Comparison of ENCODE assay signal across 1 cellular context in the genomic region with DNA sequence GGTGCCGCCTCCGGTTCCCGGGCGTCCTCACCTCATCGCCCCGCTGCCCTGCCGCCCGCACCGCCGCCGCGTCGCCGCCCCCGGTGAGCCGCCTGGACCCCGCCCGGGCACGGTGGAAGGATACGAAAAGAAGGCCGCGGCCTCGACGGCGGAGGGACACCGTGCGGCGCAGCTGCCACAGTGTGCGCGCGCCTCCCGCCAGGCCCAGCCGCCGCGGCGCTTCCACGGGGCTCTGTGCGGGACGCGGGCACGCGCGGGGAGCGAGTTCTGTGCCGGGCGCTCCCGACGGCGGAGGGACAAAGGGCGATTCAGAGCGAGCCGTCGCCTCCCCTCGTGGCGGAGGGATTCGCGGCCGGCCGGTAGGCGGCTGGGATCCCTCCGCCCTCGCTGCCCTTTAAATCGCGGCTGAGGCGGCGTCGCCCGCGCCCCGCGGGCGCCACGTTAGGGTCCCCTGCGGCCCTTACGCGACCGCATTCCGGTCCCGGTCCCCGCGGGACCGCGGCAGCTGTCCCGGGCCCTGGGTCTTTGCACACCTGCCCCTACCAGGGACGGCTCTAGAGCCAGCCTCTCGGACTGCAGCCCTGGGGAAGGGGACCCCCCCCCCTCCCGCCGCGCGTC.
TF ChIP-seq lines count a peak whose summit lies in the region.

No MANE protein-coding gene starts in this region.

TF ChIP-seq in K562, 482 proteins besides CTCF, POLR2A, EP300 and RAD21 (continued from another document and continues in another):
- TF ChIP-seq, protein P1, sequence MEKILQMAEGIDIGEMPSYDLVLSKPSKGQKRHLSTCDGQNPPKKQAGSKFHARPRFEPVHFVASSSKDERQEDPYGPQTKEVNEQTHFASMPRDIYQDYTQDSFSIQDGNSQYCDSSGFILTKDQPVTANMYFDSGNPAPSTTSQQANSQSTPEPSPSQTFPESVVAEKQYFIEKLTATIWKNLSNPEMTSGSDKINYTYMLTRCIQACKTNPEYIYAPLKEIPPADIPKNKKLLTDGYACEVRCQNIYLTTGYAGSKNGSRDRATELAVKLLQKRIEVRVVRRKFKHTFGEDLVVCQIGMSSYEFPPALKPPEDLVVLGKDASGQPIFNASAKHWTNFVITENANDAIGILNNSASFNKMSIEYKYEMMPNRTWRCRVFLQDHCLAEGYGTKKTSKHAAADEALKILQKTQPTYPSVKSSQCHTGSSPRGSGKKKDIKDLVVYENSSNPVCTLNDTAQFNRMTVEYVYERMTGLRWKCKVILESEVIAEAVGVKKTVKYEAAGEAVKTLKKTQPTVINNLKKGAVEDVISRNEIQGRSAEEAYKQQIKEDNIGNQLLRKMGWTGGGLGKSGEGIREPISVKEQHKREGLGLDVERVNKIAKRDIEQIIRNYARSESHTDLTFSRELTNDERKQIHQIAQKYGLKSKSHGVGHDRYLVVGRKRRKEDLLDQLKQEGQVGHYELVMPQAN (IDR thresholded peaks at IDR 0.05; ENCODE audit: borderline replicate concordance), result peak; percentile 78; the same call in 1 of the 2 replicates
- TF ChIP-seq KLF13 (tag; IDR thresholded peaks at IDR 0.05; ENCODE audit: borderline replicate concordance, low read depth) (peak; percentile 87; the same call in 1 of the 2 replicates), TAF1 (IDR thresholded peaks at IDR 0.05; ENCODE audit: control insufficient read depth, extremely low read depth, insufficient read depth, low read length, severe bottlenecking) (peak; percentile 56), CREB1 (IDR thresholded peaks at IDR 0.05) (0 out of 2 replicates have a peak, but pooled peaks have one; percentile 35), CREB1 (CRISPR knock-in tag; IDR thresholded peaks at IDR 0.05) (peak; percentile 54; the same call in 1 of the 2 replicates), ZNF282 (CRISPR knock-in tag; IDR thresholded peaks at IDR 0.05) (no peak), BACH1 (tag; IDR thresholded peaks at IDR 0.05) (no peak), ZNF143 (CRISPR knock-in tag; IDR thresholded peaks at IDR 0.05) (0 out of 2 replicates have a peak, but pooled peaks have one; percentile 18), HNRNPL (IDR thresholded peaks at IDR 0.05; ENCODE audit: low read depth, low read length) (peak; percentile 95; the same call in 1 of the 2 replicates), ETV5 (CRISPR knock-in tag; IDR thresholded peaks at IDR 0.05; ENCODE audit: low read depth) (peak; percentile 18; the same call in 1 of the 2 replicates), BRD4 (IDR thresholded peaks at IDR 0.05) (peak; percentile 98), PRPF4 (IDR thresholded peaks at IDR 0.05; ENCODE audit: insufficient read depth, low read depth, low read length, poor library complexity, severe bottlenecking) (peak; percentile 38), TRIM24 (IDR thresholded peaks at IDR 0.05) (peak in 1 of 2 experiments; percentile 58; a peak in 1 of 4 replicates), ZFX (CRISPR knock-in tag; IDR thresholded peaks at IDR 0.05) (peak; percentile 78), TEAD4 (IDR thresholded peaks at IDR 0.05; ENCODE audit: low read length) (no peak), TEAD4 (CRISPR knock-in tag; IDR thresholded peaks at IDR 0.05; ENCODE audit: borderline replicate concordance) (0 out of 2 replicates have a peak, but pooled peaks have one; percentile 18), NR2C2 (CRISPR knock-in tag; IDR thresholded peaks at IDR 0.05) (no peak), NR2C2 (tag; IDR thresholded peaks at IDR 0.05) (0 out of 2 replicates have a peak, but pooled peaks have one; percentile 53), TARDBP (IDR thresholded peaks at IDR 0.05) (peak; percentile 94), NCOR1 (IDR thresholded peaks at IDR 0.05) (peak; percentile 11; the same call in 1 of the 2 replicates), TGIF2 (CRISPR knock-in tag; IDR thresholded peaks at IDR 0.05) (0 out of 2 replicates have a peak, but pooled peaks have one; percentile 55), MXD1 (CRISPR knock-in tag; IDR thresholded peaks at IDR 0.05; ENCODE audit: borderline replicate concordance, poor library complexity, severe bottlenecking) (peak; percentile 43), ZNF589 (CRISPR knock-in tag; IDR thresholded peaks at IDR 0.05; ENCODE audit: low read depth) (0 out of 2 replicates have a peak, but pooled peaks have one; percentile 37), ZNF121 (CRISPR knock-in tag; conservative IDR thresholded peaks at IDR 0.05) (no peak), BRD9 (IDR thresholded peaks at IDR 0.05; ENCODE audit: low read depth, partially characterized antibody) (no peak), KLF1 (tag; IDR thresholded peaks at IDR 0.05) (peak; percentile 95), HNRNPK (IDR thresholded peaks at IDR 0.05; ENCODE audit: low read depth, low read length, poor library complexity, severe bottlenecking) (peak; percentile 55), SMAD4 (CRISPR knock-in tag; conservative IDR thresholded peaks at IDR 0.05) (peak; percentile 98), ZBTB17 (CRISPR knock-in tag; IDR thresholded peaks at IDR 0.05) (peak; percentile 57; the same call in 1 of the 2 replicates), NRF1 (conservative IDR thresholded peaks at IDR 0.05 in 1 of 2, IDR thresholded peaks at IDR 0.05 in 1 of 2) (peak in 1 of 2 experiments; percentile 30; a peak in 2 of 4 replicates), CTBP1 (IDR thresholded peaks at IDR 0.05; ENCODE audit: borderline replicate concordance) (peak; percentile 98), ILF3 (IDR thresholded peaks at IDR 0.05; ENCODE audit: borderline replicate concordance) (peak; percentile 93; the same call in 1 of the 2 replicates), ZNF707 (CRISPR knock-in tag; conservative IDR thresholded peaks at IDR 0.05) (no peak), FUS (optimal IDR thresholded peaks at IDR 0.05; ENCODE audit: low read depth, low read length) (peak; percentile 84), MTF1 (CRISPR knock-in tag; IDR thresholded peaks at IDR 0.05; ENCODE audit: borderline replicate concordance) (no peak), SAP30 (IDR thresholded peaks at IDR 0.05; ENCODE audit: borderline replicate concordance, insufficient read depth, low read depth, low read length, poor library complexity, severe bottlenecking) (peak; percentile 54), PHB2 (IDR thresholded peaks at IDR 0.05; ENCODE audit: low read depth) (no peak), PHF20 (IDR thresholded peaks at IDR 0.05; ENCODE audit: partially characterized antibody) (no peak), MLX (CRISPR knock-in tag; conservative IDR thresholded peaks at IDR 0.05) (peak in 1 of 2 experiments; percentile 29; a peak in 1 of 4 replicates), PTBP1 (IDR thresholded peaks at IDR 0.05; ENCODE audit: low read depth, low read length) (peak; percentile 67; the same call in 1 of the 2 replicates), ESRRB (CRISPR knock-in tag; IDR thresholded peaks at IDR 0.05; ENCODE audit: borderline replicate concordance) (no peak), HCFC1 (IDR thresholded peaks at IDR 0.05; ENCODE audit: low read depth, low read length) (no peak; the same call in 1 of the 2 replicates), ZBTB7A (IDR thresholded peaks at IDR 0.05; ENCODE audit: borderline replicate concordance, control insufficient read depth, low read depth, low read length) (peak; percentile 84; the same call in 1 of the 2 replicates), PCBP1 (IDR thresholded peaks at IDR 0.05; ENCODE audit: low read depth, low read length, poor library complexity, severe bottlenecking) (peak; percentile 100), ZBTB1 (CRISPR knock-in tag; IDR thresholded peaks at IDR 0.05; ENCODE audit: borderline replicate concordance, low read depth) (peak; percentile 69; the same call in 1 of the 2 replicates), NFIC (IDR thresholded peaks at IDR 0.05) (peak; percentile 71), PML (IDR thresholded peaks at IDR 0.05; ENCODE audit: low read length) (peak; percentile 69)
- TF ChIP-seq, protein P2, sequence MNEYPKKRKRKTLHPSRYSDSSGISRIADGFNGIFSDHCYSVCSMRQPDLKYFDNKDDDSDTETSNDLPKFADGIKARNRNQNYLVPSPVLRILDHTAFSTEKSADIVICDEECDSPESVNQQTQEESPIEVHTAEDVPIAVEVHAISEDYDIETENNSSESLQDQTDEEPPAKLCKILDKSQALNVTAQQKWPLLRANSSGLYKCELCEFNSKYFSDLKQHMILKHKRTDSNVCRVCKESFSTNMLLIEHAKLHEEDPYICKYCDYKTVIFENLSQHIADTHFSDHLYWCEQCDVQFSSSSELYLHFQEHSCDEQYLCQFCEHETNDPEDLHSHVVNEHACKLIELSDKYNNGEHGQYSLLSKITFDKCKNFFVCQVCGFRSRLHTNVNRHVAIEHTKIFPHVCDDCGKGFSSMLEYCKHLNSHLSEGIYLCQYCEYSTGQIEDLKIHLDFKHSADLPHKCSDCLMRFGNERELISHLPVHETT (CRISPR knock-in tag; conservative IDR thresholded peaks at IDR 0.05 in 1 of 2, IDR thresholded peaks at IDR 0.05 in 1 of 2), result peak in 1 of 2 experiments; percentile 92; a peak in 1 of 4 replicates
- TF ChIP-seq, protein P3, sequence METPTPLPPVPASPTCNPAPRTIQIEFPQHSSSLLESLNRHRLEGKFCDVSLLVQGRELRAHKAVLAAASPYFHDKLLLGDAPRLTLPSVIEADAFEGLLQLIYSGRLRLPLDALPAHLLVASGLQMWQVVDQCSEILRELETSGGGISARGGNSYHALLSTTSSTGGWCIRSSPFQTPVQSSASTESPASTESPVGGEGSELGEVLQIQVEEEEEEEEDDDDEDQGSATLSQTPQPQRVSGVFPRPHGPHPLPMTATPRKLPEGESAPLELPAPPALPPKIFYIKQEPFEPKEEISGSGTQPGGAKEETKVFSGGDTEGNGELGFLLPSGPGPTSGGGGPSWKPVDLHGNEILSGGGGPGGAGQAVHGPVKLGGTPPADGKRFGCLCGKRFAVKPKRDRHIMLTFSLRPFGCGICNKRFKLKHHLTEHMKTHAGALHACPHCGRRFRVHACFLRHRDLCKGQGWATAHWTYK (CRISPR knock-in tag; IDR thresholded peaks at IDR 0.05), result peak; percentile 49; the same call in 1 of the 2 replicates
- TF ChIP-seq, protein P4, sequence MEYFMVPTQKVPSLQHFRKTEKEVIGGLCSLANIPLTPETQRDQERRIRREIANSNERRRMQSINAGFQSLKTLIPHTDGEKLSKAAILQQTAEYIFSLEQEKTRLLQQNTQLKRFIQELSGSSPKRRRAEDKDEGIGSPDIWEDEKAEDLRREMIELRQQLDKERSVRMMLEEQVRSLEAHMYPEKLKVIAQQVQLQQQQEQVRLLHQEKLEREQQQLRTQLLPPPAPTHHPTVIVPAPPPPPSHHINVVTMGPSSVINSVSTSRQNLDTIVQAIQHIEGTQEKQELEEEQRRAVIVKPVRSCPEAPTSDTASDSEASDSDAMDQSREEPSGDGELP (CRISPR knock-in tag; IDR thresholded peaks at IDR 0.05; ENCODE audit: borderline replicate concordance), result peak; percentile 73
- TF ChIP-seq, protein P5, sequence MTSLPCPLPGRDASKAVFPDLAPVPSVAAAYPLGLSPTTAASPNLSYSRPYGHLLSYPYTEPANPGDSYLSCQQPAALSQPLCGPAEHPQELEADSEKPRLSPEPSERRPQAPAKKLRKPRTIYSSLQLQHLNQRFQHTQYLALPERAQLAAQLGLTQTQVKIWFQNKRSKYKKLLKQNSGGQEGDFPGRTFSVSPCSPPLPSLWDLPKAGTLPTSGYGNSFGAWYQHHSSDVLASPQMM (CRISPR knock-in tag; IDR thresholded peaks at IDR 0.05), result no peak
- TF ChIP-seq, protein P6, sequence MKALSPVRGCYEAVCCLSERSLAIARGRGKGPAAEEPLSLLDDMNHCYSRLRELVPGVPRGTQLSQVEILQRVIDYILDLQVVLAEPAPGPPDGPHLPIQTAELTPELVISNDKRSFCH (CRISPR knock-in tag; IDR thresholded peaks at IDR 0.05), result no peak
- TF ChIP-seq, protein P6 (tag; IDR thresholded peaks at IDR 0.05), result peak; percentile 98
- TF ChIP-seq, protein P7, sequence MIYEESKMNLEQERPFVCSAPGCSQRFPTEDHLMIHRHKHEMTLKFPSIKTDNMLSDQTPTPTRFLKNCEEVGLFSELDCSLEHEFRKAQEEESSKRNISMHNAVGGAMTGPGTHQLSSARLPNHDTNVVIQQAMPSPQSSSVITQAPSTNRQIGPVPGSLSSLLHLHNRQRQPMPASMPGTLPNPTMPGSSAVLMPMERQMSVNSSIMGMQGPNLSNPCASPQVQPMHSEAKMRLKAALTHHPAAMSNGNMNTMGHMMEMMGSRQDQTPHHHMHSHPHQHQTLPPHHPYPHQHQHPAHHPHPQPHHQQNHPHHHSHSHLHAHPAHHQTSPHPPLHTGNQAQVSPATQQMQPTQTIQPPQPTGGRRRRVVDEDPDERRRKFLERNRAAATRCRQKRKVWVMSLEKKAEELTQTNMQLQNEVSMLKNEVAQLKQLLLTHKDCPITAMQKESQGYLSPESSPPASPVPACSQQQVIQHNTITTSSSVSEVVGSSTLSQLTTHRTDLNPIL (CRISPR knock-in tag; IDR thresholded peaks at IDR 0.05), result no peak
- TF ChIP-seq, protein P8, sequence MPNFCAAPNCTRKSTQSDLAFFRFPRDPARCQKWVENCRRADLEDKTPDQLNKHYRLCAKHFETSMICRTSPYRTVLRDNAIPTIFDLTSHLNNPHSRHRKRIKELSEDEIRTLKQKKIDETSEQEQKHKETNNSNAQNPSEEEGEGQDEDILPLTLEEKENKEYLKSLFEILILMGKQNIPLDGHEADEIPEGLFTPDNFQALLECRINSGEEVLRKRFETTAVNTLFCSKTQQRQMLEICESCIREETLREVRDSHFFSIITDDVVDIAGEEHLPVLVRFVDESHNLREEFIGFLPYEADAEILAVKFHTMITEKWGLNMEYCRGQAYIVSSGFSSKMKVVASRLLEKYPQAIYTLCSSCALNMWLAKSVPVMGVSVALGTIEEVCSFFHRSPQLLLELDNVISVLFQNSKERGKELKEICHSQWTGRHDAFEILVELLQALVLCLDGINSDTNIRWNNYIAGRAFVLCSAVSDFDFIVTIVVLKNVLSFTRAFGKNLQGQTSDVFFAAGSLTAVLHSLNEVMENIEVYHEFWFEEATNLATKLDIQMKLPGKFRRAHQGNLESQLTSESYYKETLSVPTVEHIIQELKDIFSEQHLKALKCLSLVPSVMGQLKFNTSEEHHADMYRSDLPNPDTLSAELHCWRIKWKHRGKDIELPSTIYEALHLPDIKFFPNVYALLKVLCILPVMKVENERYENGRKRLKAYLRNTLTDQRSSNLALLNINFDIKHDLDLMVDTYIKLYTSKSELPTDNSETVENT (CRISPR knock-in tag; IDR thresholded peaks at IDR 0.05), result peak; percentile 58
